ENCODE assay signal across 1 cellular context in genomic region chrX:10012776-10013175, GRCh38.
TF ChIP-seq lines count a peak whose summit lies in the region.

No MANE protein-coding gene starts in this region.

TF ChIP-seq in H1, 55 proteins besides CTCF, POLR2A, EP300 and RAD21:
- no peak for TF ChIP-seq CHD2 (IDR thresholded peaks at IDR 0.05; ENCODE audit: low read length)
